Comparison of ENCODE assay signal across 10 cellular contexts in genomic region chr7:64574481-64575159, GRCh38. TPM values are rescaled to one million over a fixed set of nuclear protein-coding genes. Genes with fewer than 3 reads are reported as not detected.
DNase-seq lines count a peak whose midpoint lies in the region; ATAC-seq, FAIRE-seq and TF ChIP-seq lines count a peak whose summit lies in the region.
"Had no signal": no experiment of that assay in that cellular context is flagged by ENCODE, and none has a peak within 500 bp of the region (broad histone marks: within the 10 kb centered on the region; RNA-seq: fewer than 3 reads in every experiment).

No MANE protein-coding gene starts in this region.

- peaks cover 82% of the 10 kb centered on the region for H3K9me3 Mint-ChIP-seq in nephron progenitor cell
- H3K9me3 Mint-ChIP-seq: activated T-cell treated with anti-CD3 and anti-CD28 coated beads, Interleukin-2, amount 50 U/mL, for 4 hours had no signal

- no peak overlapping the region for H3K4me3 Mint-ChIP-seq in nephron progenitor cell
- H3K4me3 Mint-ChIP-seq: activated T-cell treated with anti-CD3 and anti-CD28 coated beads, Interleukin-2, amount 50 U/mL, for 4 hours had no signal

- H3K36me3 Mint-ChIP-seq in nephron progenitor cell (ENCODE audit: low read depth): no peaks in the 10 kb centered on the region

- H3K4me1 Mint-ChIP-seq in nephron progenitor cell: no peaks in the 10 kb centered on the region

- ATAC-seq in body of pancreas: peak; percentile 68
- ATAC-seq: activated T-cell treated with anti-CD3 and anti-CD28 coated beads, Interleukin-2, amount 50 U/mL, for 4 hours had no signal

- FAIRE-seq in urothelium cell line (lab: Jason Lieb, UNC): no peak

- H3K9me3 ChIP-seq in body of pancreas (no peaks in the 10 kb centered on the region), stomach smooth muscle (ENCODE audit: control insufficient read depth in 2 of 2, low read length in 2 of 2) (no peaks in the 10 kb centered on the region)

- no peaks in the 10 kb centered on the region for H3K27me3 ChIP-seq in body of pancreas
- H3K27me3 ChIP-seq in stomach smooth muscle (ENCODE audit: control insufficient read depth in 1 of 2, insufficient read depth in 2 of 2, low read length in 2 of 2): peaks cover 0 to 5% of the 10 kb centered on the region in 2 donors

- 14 to 17% methylated on average over 13 to 26 of the region's 26 CpGs for WGBS in body of pancreas, 2 donors

- no peaks in the 10 kb centered on the region for H3K27me3 Mint-ChIP-seq in nephron progenitor cell (ENCODE audit: low read depth, poor library complexity)

- intact Hi-C loops in body of pancreas (cut with DNase I): no loop called here

- H3K27ac Mint-ChIP-seq in nephron progenitor cell: no peak overlapping the region

- peaks cover 6% of the 10 kb centered on the region for H3K4me1 ChIP-seq in body of pancreas
- H3K4me1 ChIP-seq in stomach smooth muscle (ENCODE audit: control insufficient read depth, insufficient read depth, low read length): peaks cover 10% of the 10 kb centered on the region

- H3K9ac ChIP-seq in stomach smooth muscle (ENCODE audit: low read length in 2 of 2): no peak overlapping the region

- H3K27ac ChIP-seq in body of pancreas (no peak overlapping the region), stomach smooth muscle (ENCODE audit: low read length) (no peak overlapping the region)

- TF ChIP-seq POLR2A in body of pancreas (IDR thresholded peaks at IDR 0.05): no peak

- DNase-seq in NCI-H1105 (lab: John Stamatoyannopoulos, UW): peak; percentile 87
- DNase-seq in body of pancreas: peak in 3 of 4 donors; percentile 32 to 65 (median 38)
- DNase-seq in hypothalamus (lab: John Stamatoyannopoulos, UW): peak in 32 of 51 donors; percentile 3 to 67 (median 23)
- no peak for DNase-seq in nephron progenitor cell
- no peak for DNase-seq in stimulated activated CD4-positive, alpha-beta T cell treated with anti-CD3 and anti-CD28 coated beads, Interleukin-4, amount 100 ng/mL, for 4 hours
- no peak for DNase-seq in urothelium cell line (ENCODE audit: low spot score)
- DNase-seq in cerebellar nuclear complex (lab: John Stamatoyannopoulos, UW): no peak
- DNase-seq: activated T-cell treated with anti-CD3 and anti-CD28 coated beads, Interleukin-2, amount 50 U/mL, for 4 hours had no signal

- H3K4me3 ChIP-seq in body of pancreas: no peak overlapping the region
- H3K4me3 ChIP-seq in stomach smooth muscle (ENCODE audit: low read length in 2 of 2): peak overlapping the region; percentile 63 to 69
- H3K4me3 ChIP-seq: lung had no signal

- TF ChIP-seq CTCF in body of pancreas (IDR thresholded peaks at IDR 0.05) (no peak), nephron progenitor cell (IDR thresholded peaks at IDR 0.05) (no peak)

- H3K36me3 ChIP-seq in body of pancreas (replicated peaks in 1 of 2; ENCODE audit: insufficient read depth in 1 of 2, low read depth in 2 of 2) (no peaks in the 10 kb centered on the region), stomach smooth muscle (ENCODE audit: control insufficient read depth in 2 of 2, insufficient read depth in 2 of 2, low read length in 2 of 2) (no peaks in the 10 kb centered on the region)

RNA-seq across cellular contexts. Expression of gene ZNF680, which starts 11.7 kb away (rescaled TPM):
- 10 to 100 TPM; 14.8 to 23.7 TPM for total RNA-seq in body of pancreas

Comparison
In these comparisons a context has a peak if more than half of its experiments do, and no peak if none do; other contexts are left out.
1. DNase-seq: peak in NCI-H1105 (single experiment), body of pancreas (3 of 4) and hypothalamus (32 of 51); none in nephron progenitor cell (single experiment), stimulated activated CD4-positive, alpha-beta T cell treated with anti-CD3 and anti-CD28 coated beads, Interleukin-4, amount 100 ng/mL, for 4 hours (0 of 2), urothelium cell line (single experiment) and cerebellar nuclear complex (0 of 2).
2. H3K4me3 ChIP-seq: peak in stomach smooth muscle (2 of 2); none in body of pancreas (0 of 2).